ENCODE assay signal across 11 cellular contexts in genomic region chr9:112224401-112225289, GRCh38. TPM values are rescaled to one million over a fixed set of nuclear protein-coding genes. Genes with fewer than 3 reads are reported as not detected.
DNase-seq lines count a peak whose midpoint lies in the region; ATAC-seq and TF ChIP-seq lines count a peak whose summit lies in the region.
"Had no signal": no experiment of that assay in that cellular context is flagged by ENCODE, and none has a peak within 500 bp of the region (broad histone marks: within the 10 kb centered on the region; RNA-seq: fewer than 3 reads in every experiment).

No MANE protein-coding gene starts in this region.

- intact Hi-C loops in left ventricle myocardium inferior (cut with micrococcal nuclease), result no loop called here
- intact Hi-C loops in mucosa of descending colon (cut with DNase I, micrococcal nuclease), result no loop called here

- H3K27me3 ChIP-seq in esophagus (ENCODE audit: control insufficient read depth in 1 of 2, insufficient read depth in 2 of 2, low read length in 2 of 2) (no peaks in the 10 kb centered on the region), left ventricle myocardium inferior (ENCODE audit: low read depth) (no peaks in the 10 kb centered on the region)
- H3K27me3 ChIP-seq: body of pancreas had no signal

- WGBS in esophagus, 2 donors, result 62 to 75% methylated on average over 4 of the region's 4 CpGs

- DNase-seq in CD1c-positive myeloid dendritic cell (ENCODE audit: extremely low spot score) (peak; percentile 10), NCI-H446 treated with DMSO at 0.1 percent for 48 hours (lab: John Stamatoyannopoulos, UW) (no peak), NOMO-1 treated with DMSO at 0.1 percent for 48 hours (lab: John Stamatoyannopoulos, UW; ENCODE audit: unreplicated experiment) (no peak), left ventricle myocardium inferior (no peak), mucosa of descending colon (no peak)
- DNase-seq: body of pancreas, DMS 273 treated with DMSO at 0.1 percent for 48 hours, SK-N-SH had no signal

- TF ChIP-seq CTCF in left ventricle myocardium inferior (IDR thresholded peaks at IDR 0.05; ENCODE audit: borderline replicate concordance) (no peak), mucosa of descending colon (IDR thresholded peaks at IDR 0.05) (no peak)

- H3K4me1 ChIP-seq in esophagus (ENCODE audit: control insufficient read depth in 2 of 2, insufficient read depth in 2 of 2, low read length in 1 of 2) (no peaks in the 10 kb centered on the region), left ventricle myocardium inferior (no peaks in the 10 kb centered on the region), mucosa of descending colon (ENCODE audit: low read depth) (no peaks in the 10 kb centered on the region)
- H3K4me1 ChIP-seq: body of pancreas had no signal

- H3K9me3 ChIP-seq in esophagus (ENCODE audit: control insufficient read depth in 2 of 2, insufficient read depth in 1 of 2, low read depth in 1 of 2, low read length in 1 of 2) (no peaks in the 10 kb centered on the region), left ventricle myocardium inferior (replicated peaks) (no peaks in the 10 kb centered on the region), mucosa of descending colon (no peaks in the 10 kb centered on the region)
- H3K9me3 ChIP-seq: body of pancreas, SK-N-SH had no signal

- H3K36me3 ChIP-seq in esophagus (ENCODE audit: control insufficient read depth in 2 of 2, insufficient read depth in 2 of 2, low read length in 1 of 2), result peaks cover 4 to 5% of the 10 kb centered on the region in 2 donors
- H3K36me3 ChIP-seq in left ventricle myocardium inferior, result peaks cover 67% of the 10 kb centered on the region
- H3K36me3 ChIP-seq in mucosa of descending colon (ENCODE audit: low read depth), result no peaks in the 10 kb centered on the region

- no peak overlapping the region for H3K4me3 ChIP-seq in esophagus (ENCODE audit: low read depth in 1 of 2, low read length in 2 of 2)
- H3K4me3 ChIP-seq in left ventricle myocardium inferior, result no peak overlapping the region
- H3K4me3 ChIP-seq in mucosa of descending colon, result no peak overlapping the region
- H3K4me3 ChIP-seq: body of pancreas had no signal

- ATAC-seq in GM19467 (IDR thresholded peaks at IDR 0.05; ENCODE audit: unreplicated experiment) (peak; percentile 62), HG03521 (IDR thresholded peaks at IDR 0.05; ENCODE audit: unreplicated experiment) (peak; percentile 53), mucosa of descending colon (no peak)
- ATAC-seq: body of pancreas had no signal

- H3K27ac ChIP-seq in esophagus (ENCODE audit: low read depth in 2 of 2, low read length in 1 of 2) (peak overlapping the region; percentile 73 to 75), left ventricle myocardium inferior (replicated peaks) (no peak overlapping the region)
- H3K27ac ChIP-seq: body of pancreas had no signal

RNA-seq across cellular contexts. Expression of gene SUSD1, which starts 49.5 kb away (rescaled TPM):
- polyA plus RNA-seq in esophagus, result 1 to 10 TPM; 1.2 to 1.8 TPM
- total RNA-seq in left ventricle myocardium inferior, result 5.1 TPM
- 10 to 100 TPM; 18.8 to 43.8 (median 19.5) TPM for total RNA-seq in mucosa of descending colon
